ENCODE assay signal across 8 cellular contexts in the genomic region with DNA sequence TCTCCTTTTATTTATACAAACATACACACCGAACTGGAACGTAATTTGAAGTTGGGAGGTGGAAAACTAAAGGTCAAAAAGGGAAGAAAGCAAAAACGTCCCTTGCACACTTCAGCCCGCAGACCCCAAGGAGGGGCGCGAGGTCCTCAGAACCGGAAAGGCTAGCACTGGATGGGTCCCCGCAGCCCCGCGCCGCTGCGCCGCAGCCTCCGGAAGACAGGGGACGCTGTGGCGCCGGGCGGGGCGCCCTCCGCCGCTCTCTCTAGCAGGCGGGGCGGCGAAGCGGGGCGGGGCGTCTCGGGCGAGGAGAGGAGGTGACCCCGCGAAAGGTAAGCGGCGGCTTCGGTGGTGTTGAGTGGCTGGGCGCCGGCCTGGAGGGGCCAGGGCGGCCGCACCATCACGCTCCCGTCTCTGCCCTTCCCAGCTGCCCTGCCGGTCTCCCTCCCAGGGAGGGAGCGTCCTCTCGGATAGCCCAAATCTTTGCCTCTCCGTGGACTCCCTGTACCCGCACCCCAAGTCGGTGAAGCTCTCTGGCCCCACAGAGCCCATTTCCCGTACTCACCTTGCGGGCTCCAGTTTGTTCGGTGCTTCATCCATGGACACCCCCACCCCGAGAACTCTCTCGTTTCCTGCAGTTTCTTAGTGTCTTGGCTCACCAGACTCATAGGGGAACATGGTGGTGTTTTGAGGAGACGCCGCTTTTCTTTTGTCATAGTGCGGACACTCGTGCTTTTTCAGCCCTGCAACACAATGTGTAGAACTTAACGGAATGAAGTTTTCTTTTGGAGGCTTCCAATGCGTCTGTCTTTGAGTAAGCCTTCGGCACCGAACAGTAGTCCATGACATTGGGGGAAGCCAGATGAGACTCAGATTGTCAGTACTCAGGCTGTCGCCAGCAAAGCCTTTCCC. TPM values are rescaled to one million over a fixed set of nuclear protein-coding genes. Genes with fewer than 3 reads are reported as not detected.
A peak's percentile ranks its signal among the peaks of the same experiment; 100 is the strongest.
DNase-seq lines count a peak whose midpoint lies in the region; ATAC-seq lines count a peak whose summit lies in the region.

A gene with protein sequence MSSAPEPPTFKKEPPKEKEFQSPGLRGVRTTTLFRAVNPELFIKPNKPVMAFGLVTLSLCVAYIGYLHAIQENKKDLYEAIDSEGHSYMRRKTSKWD (plus strand): TSS at position 285 of the 909 bp plus-strand sequence. CDS start 14,444 bp downstream, outside the sequence.

- peak; percentile 77 to 89 (median 81) for DNase-seq in CD4-positive, CD25-positive, alpha-beta regulatory T cell
- DNase-seq in NCI-H774 (lab: John Stamatoyannopoulos, UW) (peak; percentile 94), medulla oblongata (ENCODE audit: extremely low spot score) (peak; percentile 71)
- DNase-seq in activated CD4-positive, alpha-beta memory T cell treated with anti-CD3 and anti-CD28 coated beads for 36 hours: peak; percentile 90
- peak; percentile 70 to 79 (median 74) for DNase-seq in stimulated activated CD4-positive, alpha-beta T cell treated with anti-CD3 and anti-CD28 coated beads, TNF-alpha, amount 100 ng/mL, for 4 hours (ENCODE audit: low read depth in 3 of 3)

- no peaks in the 10 kb centered on the region for H3K36me3 ChIP-seq in CD4-positive, CD25-positive, alpha-beta regulatory T cell (ENCODE audit: control insufficient read depth, insufficient read depth, low read length)
- no peaks in the 10 kb centered on the region for H3K36me3 ChIP-seq in ectodermal cell (ENCODE audit: control insufficient read depth, insufficient read depth, low read length)

- H3K36me3 Mint-ChIP-seq in CD4-positive, CD25-positive, alpha-beta regulatory T cell: peaks cover 6% of the 10 kb centered on the region
- H3K36me3 Mint-ChIP-seq in activated CD4-positive, alpha-beta memory T cell treated with anti-CD3 and anti-CD28 coated beads for 36 hours: peaks cover 6% of the 10 kb centered on the region

- peaks cover 0 to 5% (median 0%) of the 10 kb centered on the region in 7 donors for H3K9me3 Mint-ChIP-seq in CD4-positive, CD25-positive, alpha-beta regulatory T cell
- peaks cover 6% of the 10 kb centered on the region for H3K9me3 Mint-ChIP-seq in activated CD4-positive, alpha-beta memory T cell treated with anti-CD3 and anti-CD28 coated beads for 36 hours

- POLR2A ChIA-PET in activated CD4-positive, alpha-beta memory T cell treated with anti-CD3 and anti-CD28 coated beads for 36 hours (lab: Charles Lee): interaction anchor here (0.6 kb wide), 1 partner anchor 150 kb away, joined by 3 read pairs; the partner anchor contains the start of gene SLC35A1

- intact Hi-C loops in activated CD4-positive, alpha-beta memory T cell treated with anti-CD3 and anti-CD28 coated beads for 36 hours (cut with micrococcal nuclease): loop anchor here (1.0 to 5.0 kb wide), 5 partner anchors 45 to 378 kb away; partner anchors contain the start of genes CFAP206, SLC35A1 and ZNF292

- peak within 1 kb of the TSS; percentile 91 to 99 (median 98) for H3K4me3 Mint-ChIP-seq in CD4-positive, CD25-positive, alpha-beta regulatory T cell
- peak within 1 kb of the TSS; percentile 98 for H3K4me3 Mint-ChIP-seq in activated CD4-positive, alpha-beta memory T cell treated with anti-CD3 and anti-CD28 coated beads for 36 hours

- peaks cover 12% of the 10 kb centered on the region for H3K4me1 ChIP-seq in CD4-positive, CD25-positive, alpha-beta regulatory T cell (ENCODE audit: control insufficient read depth, insufficient read depth, low read length, poor library complexity, severe bottlenecking)
- no peaks in the 10 kb centered on the region for H3K4me1 ChIP-seq in ectodermal cell (ENCODE audit: control insufficient read depth, insufficient read depth, low read length)

- H3K4me3 ChIP-seq in CD4-positive, CD25-positive, alpha-beta regulatory T cell (ENCODE audit: low read depth, low read length): peak within 1 kb of the TSS; percentile 89
- peak within 1 kb of the TSS; percentile 99 for H3K4me3 ChIP-seq in ectodermal cell (ENCODE audit: insufficient read depth, low read depth, low read length)

- H3K27me3 Mint-ChIP-seq in CD4-positive, CD25-positive, alpha-beta regulatory T cell: peaks cover 9% of the 10 kb centered on the region
- H3K27me3 Mint-ChIP-seq in activated CD4-positive, alpha-beta memory T cell treated with anti-CD3 and anti-CD28 coated beads for 36 hours: no peaks in the 10 kb centered on the region

- H3K27ac ChIP-seq in CD4-positive, CD25-positive, alpha-beta regulatory T cell (ENCODE audit: insufficient read depth, low read length, poor library complexity, severe bottlenecking): peak within 1 kb of the TSS; percentile 57
- H3K27ac ChIP-seq in ectodermal cell (ENCODE audit: insufficient read depth, low read depth, low read length, poor library complexity, severe bottlenecking): no peak within 1 kb of the TSS

- peak; percentile 99 to 100 for ATAC-seq in CD4-positive, CD25-positive, alpha-beta regulatory T cell (ENCODE audit: low read depth in 2 of 2)
- ATAC-seq in GM19324 (IDR thresholded peaks at IDR 0.05; ENCODE audit: low FRiP score, unreplicated experiment) (peak; percentile 100), HG03457 (IDR thresholded peaks at IDR 0.05; ENCODE audit: unreplicated experiment) (peak; percentile 100)

- WGBS in ectodermal cell, 2 experiments: 2% methylated on average over 59 to 60 of the region's 60 CpGs

- H3K4me1 Mint-ChIP-seq in CD4-positive, CD25-positive, alpha-beta regulatory T cell: peaks cover 5 to 31% (median 16%) of the 10 kb centered on the region in 4 donors
- H3K4me1 Mint-ChIP-seq in activated CD4-positive, alpha-beta memory T cell treated with anti-CD3 and anti-CD28 coated beads for 36 hours (ENCODE audit: low read depth): peaks cover 15% of the 10 kb centered on the region

- peak within 1 kb of the TSS; percentile 73 to 96 (median 94) for H3K27ac Mint-ChIP-seq in CD4-positive, CD25-positive, alpha-beta regulatory T cell
- peak within 1 kb of the TSS; percentile 76 for H3K27ac Mint-ChIP-seq in activated CD4-positive, alpha-beta memory T cell treated with anti-CD3 and anti-CD28 coated beads for 36 hours

- CTCF ChIA-PET in activated CD4-positive, alpha-beta memory T cell treated with anti-CD3 and anti-CD28 coated beads for 36 hours (lab: Charles Lee): interaction anchor here (0.7 to 1.6 kb wide), 8 partner anchors 9 to 159 kb away, joined by 3 to 7 read pairs (median 3); no protein-coding TSS in a partner anchor

- no peaks in the 10 kb centered on the region for H3K9me3 ChIP-seq in CD4-positive, CD25-positive, alpha-beta regulatory T cell (ENCODE audit: control insufficient read depth in 2 of 2, low read length in 2 of 2)
- H3K9me3 ChIP-seq in ectodermal cell (ENCODE audit: control insufficient read depth, low read length): no peaks in the 10 kb centered on the region

- H3K27me3 ChIP-seq in CD4-positive, CD25-positive, alpha-beta regulatory T cell (ENCODE audit: control insufficient read depth, insufficient read depth, low read length): peaks cover 5% of the 10 kb centered on the region
- no peaks in the 10 kb centered on the region for H3K27me3 ChIP-seq in ectodermal cell (ENCODE audit: control insufficient read depth, insufficient read depth, low read length, poor library complexity, severe bottlenecking)

RNA-seq across cellular contexts. Expression of the gene that starts here (rescaled TPM):
- total RNA-seq in CD4-positive, CD25-positive, alpha-beta regulatory T cell: 9.4 TPM
- polyA plus RNA-seq in CD4-positive, CD25-positive, alpha-beta regulatory T cell: 10 to 100 TPM; 15.2 to 22.3 (median 20.7) TPM
- total RNA-seq in activated CD4-positive, alpha-beta memory T cell treated with anti-CD3 and anti-CD28 coated beads for 36 hours: 1 to 10 TPM; 7.6 to 8.1 TPM
- polyA plus RNA-seq in ectodermal cell (2013, experiment 1 of 4): 15.5 TPM
- 18.0 TPM for polyA plus RNA-seq in ectodermal cell (2013, experiment 2 of 4)
- polyA plus RNA-seq in ectodermal cell (2013, experiment 3 of 4): 13.6 TPM
- polyA plus RNA-seq in ectodermal cell (2013, experiment 4 of 4): 14.5 TPM
